1 cellular context compared by ENCODE assay signal in genomic region chr1:182588460-182589396, GRCh38.
A peak's percentile ranks its signal among the peaks of the same experiment; 100 is the strongest.
TF ChIP-seq lines count a peak whose summit lies in the region.

TSS of gene RNASEL (minus strand) at chr1:182589256. CDS start at chr1:182586806, 2,450 bp downstream.

TF ChIP-seq in K562, 482 proteins besides CTCF, POLR2A, EP300 and RAD21 (continued from another document and continues in another):
- 0 out of 2 replicates have a peak, but pooled peaks have one; percentile 23 for TF ChIP-seq DEAF1 (CRISPR knock-in tag; IDR thresholded peaks at IDR 0.05)
- 0 out of 2 replicates have a peak, but pooled peaks have one; percentile 16 for TF ChIP-seq ELF2 (CRISPR knock-in tag; IDR thresholded peaks at IDR 0.05)
- TF ChIP-seq MTA1 (IDR thresholded peaks at IDR 0.05; ENCODE audit: borderline replicate concordance), result peak; percentile 82; the same call in 1 of the 2 replicates
- peak; percentile 53 for TF ChIP-seq FOXM1 (IDR thresholded peaks at IDR 0.05; ENCODE audit: low read depth)
- TF ChIP-seq FOXM1 (CRISPR knock-in tag; IDR thresholded peaks at IDR 0.05; ENCODE audit: low read depth), result no peak
- TF ChIP-seq ATF4 (CRISPR knock-in tag; IDR thresholded peaks at IDR 0.05), result no peak
- TF ChIP-seq ZNF140 (CRISPR knock-in tag; IDR thresholded peaks at IDR 0.05), result no peak
- no peak for TF ChIP-seq SAFB2 (IDR thresholded peaks at IDR 0.05; ENCODE audit: borderline replicate concordance, low read depth, low read length, severe bottlenecking)
- TF ChIP-seq C11orf30 (IDR thresholded peaks at IDR 0.05; ENCODE audit: low read depth), result peak; percentile 70
- no peak for TF ChIP-seq ZBTB49 (CRISPR knock-in tag; IDR thresholded peaks at IDR 0.05; ENCODE audit: borderline replicate concordance)
- no peak for TF ChIP-seq ZNF175 (CRISPR knock-in tag; IDR thresholded peaks at IDR 0.05; ENCODE audit: low read depth)
- TF ChIP-seq ZKSCAN8 (CRISPR knock-in tag; IDR thresholded peaks at IDR 0.05), result no peak; the same call in 1 of the 2 replicates
- TF ChIP-seq NR2C1 (IDR thresholded peaks at IDR 0.05), result no peak
- TF ChIP-seq NR2C1 (tag; IDR thresholded peaks at IDR 0.05), result no peak
- TF ChIP-seq ZBTB7A (IDR thresholded peaks at IDR 0.05; ENCODE audit: borderline replicate concordance, control insufficient read depth, low read depth, low read length), result no peak
- TF ChIP-seq POLR3A (IDR thresholded peaks at IDR 0.05; ENCODE audit: borderline replicate concordance, extremely low read depth, insufficient read depth, insufficient read length), result no peak
- TF ChIP-seq ZNF407 (IDR thresholded peaks at IDR 0.05; ENCODE audit: low read depth), result no peak
- no peak for TF ChIP-seq ID3 (CRISPR knock-in tag; IDR thresholded peaks at IDR 0.05)
- no peak for TF ChIP-seq ID3 (tag; IDR thresholded peaks at IDR 0.05)
- no peak for TF ChIP-seq SIRT6 (IDR thresholded peaks at IDR 0.05; ENCODE audit: low read depth, low read length)
- no peak for TF ChIP-seq GTF2A2 (tag; IDR thresholded peaks at IDR 0.05)
- TF ChIP-seq ZNF24 (IDR thresholded peaks at IDR 0.05), result no peak
- no peak for TF ChIP-seq CHD4 (IDR thresholded peaks at IDR 0.05; ENCODE audit: insufficient read depth, insufficient replicate concordance, low read depth, low read length, poor library complexity, severe bottlenecking)
- TF ChIP-seq IFI16 (CRISPR knock-in tag; IDR thresholded peaks at IDR 0.05), result no peak
- no peak for TF ChIP-seq NFE2L1 (tag; IDR thresholded peaks at IDR 0.05; ENCODE audit: borderline replicate concordance, low read depth)
- TF ChIP-seq NR1H2 (CRISPR knock-in tag; IDR thresholded peaks at IDR 0.05), result no peak
- TF ChIP-seq HCFC1 (IDR thresholded peaks at IDR 0.05; ENCODE audit: low read depth, low read length), result peak; percentile 4; the same call in 1 of the 2 replicates
- no peak for TF ChIP-seq ZNF311 (CRISPR knock-in tag; IDR thresholded peaks at IDR 0.05)
- no peak for TF ChIP-seq SREBF2 (CRISPR knock-in tag; IDR thresholded peaks at IDR 0.05)
- TF ChIP-seq ZNF318 (IDR thresholded peaks at IDR 0.05; ENCODE audit: borderline replicate concordance in 1 of 2, low read depth in 1 of 2), result peak in 1 of 2 experiments; percentile 82; a peak in 2 of 4 replicates
- TF ChIP-seq TSHZ1 (CRISPR knock-in tag; IDR thresholded peaks at IDR 0.05), result no peak
